32 cellular contexts compared by ENCODE assay signal in the genomic region with DNA sequence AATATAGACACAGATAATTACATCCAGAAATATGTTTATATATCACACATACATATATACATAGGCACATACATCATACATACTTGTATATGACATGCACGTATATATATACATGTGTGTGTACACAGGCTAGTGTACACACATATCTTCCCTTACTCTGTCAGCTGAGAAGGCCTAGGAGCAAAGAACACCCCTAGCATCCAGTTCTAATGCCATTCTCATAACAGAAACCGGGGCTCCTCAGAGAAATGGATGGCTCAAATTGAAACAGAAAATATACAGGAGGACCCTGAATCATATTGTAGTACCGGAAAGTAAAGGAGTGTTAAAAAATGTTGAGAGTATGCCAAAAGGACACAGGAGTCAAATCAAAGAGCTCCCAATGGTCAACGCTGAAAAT. TPM values are rescaled to one million over a fixed set of nuclear protein-coding genes. Genes with fewer than 3 reads are reported as not detected.
DNase-seq lines count a peak whose midpoint lies in the region; ATAC-seq, FAIRE-seq and TF ChIP-seq lines count a peak whose summit lies in the region.
"Had no signal": no experiment of that assay in that cellular context is flagged by ENCODE, and none has a peak within 500 bp of the region (broad histone marks: within the 10 kb centered on the region; RNA-seq: fewer than 3 reads in every experiment).

No MANE protein-coding gene starts in this region.

- peaks cover 53% of the 10 kb centered on the region for H3K4me1 ChIP-seq in SJSA1 (replicated peaks)

- H3K9me3 Mint-ChIP-seq in activated naive CD8-positive, alpha-beta T cell treated with anti-CD3 and anti-CD28 coated beads for 36 hours = no peaks in the 10 kb centered on the region
- H3K9me3 Mint-ChIP-seq in activated naive CD8-positive, alpha-beta T cell treated with anti-CD3 and anti-CD28 coated beads, Interleukin-2, amount 50 U/mL, for 24 hours = no peaks in the 10 kb centered on the region
- H3K9me3 Mint-ChIP-seq: activated T-helper 2 cell treated with anti-CD3 and anti-CD28 coated beads, Interferon-gamma antibody, Interleukin-2, Interleukin-4, amounts not matched to agents 10 μg/mL and 5 μg/mL and 100 μg/mL, durations not matched to agents 14 hours and 24 hours and 36 hours; central memory CD8-positive, alpha-beta T cell; memory B cell; T-helper 1 cell treated with Interleukin-12 subunit alpha and Interleukin-12 subunit beta and Interleukin-4 antibody, amounts not matched to agents 30 μg/mL and 1 μg/mL, for 36 hours had no signal

- no peak overlapping the region for H3K4me3 Mint-ChIP-seq in activated naive CD8-positive, alpha-beta T cell treated with anti-CD3 and anti-CD28 coated beads for 36 hours
- no peak overlapping the region for H3K4me3 Mint-ChIP-seq in activated naive CD8-positive, alpha-beta T cell treated with anti-CD3 and anti-CD28 coated beads, Interleukin-2, amount 50 U/mL, for 24 hours
- H3K4me3 Mint-ChIP-seq: activated naive CD8-positive, alpha-beta T cell; central memory CD8-positive, alpha-beta T cell; memory B cell; naive B cell; T-helper 1 cell treated with Interleukin-12 subunit alpha and Interleukin-12 subunit beta and Interleukin-4 antibody, amounts not matched to agents 30 μg/mL and 1 μg/mL, for 36 hours had no signal

- H3K4me3 ChIP-seq in SJSA1 = no peak overlapping the region
- H3K4me3 ChIP-seq: BLaER1 treated with 17β-estradiol and CSF1 and Interleukin-3, amounts not matched to agents 10 nM and 100 nM; dorsolateral prefrontal cortex; upper lobe of right lung had no signal

- no peak for DNase-seq in activated naive CD8-positive, alpha-beta T cell treated with anti-CD3 and anti-CD28 coated beads for 36 hours
- DNase-seq in activated naive CD8-positive, alpha-beta T cell treated with anti-CD3 and anti-CD28 coated beads, Interleukin-2, amount 50 U/mL, for 24 hours = no peak
- peak in 1 of 2 experiments; percentile 41 for DNase-seq in SJSA1 (ENCODE audit: low read depth in 1 of 2, low spot score in 2 of 2)
- DNase-seq in lung microvascular endothelial cell (ENCODE audit: low read depth in 2 of 2) = peak; percentile 26 to 36
- no peak for DNase-seq in GM12891 (ENCODE audit: insufficient read length, low spot score)
- no peak for DNase-seq in NCI-H748 (lab: John Stamatoyannopoulos, UW; ENCODE audit: unreplicated experiment)
- DNase-seq in HuH-7 (ENCODE audit: low spot score) = no peak
- DNase-seq: activated CD4-positive, alpha-beta T cell treated with anti-CD3 and anti-CD28 coated beads for 48 hours; DND-41; dorsolateral prefrontal cortex; head of caudate nucleus; KBM-7; left cardiac atrium; MM.1S; naive B cell; NCI-H1417 treated with DMSO at 0.1 percent for 48 hours; NCI-H446; Right ventricle myocardium superior; stimulated activated CD4-positive, alpha-beta T cell treated with anti-CD3 and anti-CD28 coated beads, Interleukin-2, amount 100 ng/mL, for 24 hours; substantia nigra; upper lobe of right lung had no signal

- peaks cover 8% of the 10 kb centered on the region for H3K27me3 Mint-ChIP-seq in activated naive CD8-positive, alpha-beta T cell treated with anti-CD3 and anti-CD28 coated beads for 36 hours
- H3K27me3 Mint-ChIP-seq in activated naive CD8-positive, alpha-beta T cell treated with anti-CD3 and anti-CD28 coated beads, Interleukin-2, amount 50 U/mL, for 24 hours = peaks cover 11% of the 10 kb centered on the region
- H3K27me3 Mint-ChIP-seq: activated naive CD8-positive, alpha-beta T cell had no signal

- ATAC-seq in activated naive CD8-positive, alpha-beta T cell treated with anti-CD3 and anti-CD28 coated beads, Interleukin-2, amount 50 U/mL, for 24 hours = no peak
- ATAC-seq in GM19351 (IDR thresholded peaks at IDR 0.05; ENCODE audit: unreplicated experiment) = no peak

- no peaks in the 10 kb centered on the region for H3K4me1 Mint-ChIP-seq in activated naive CD8-positive, alpha-beta T cell treated with anti-CD3 and anti-CD28 coated beads for 36 hours
- H3K4me1 Mint-ChIP-seq in activated naive CD8-positive, alpha-beta T cell treated with anti-CD3 and anti-CD28 coated beads, Interleukin-2, amount 50 U/mL, for 24 hours = no peaks in the 10 kb centered on the region
- H3K4me1 Mint-ChIP-seq: central memory CD8-positive, alpha-beta T cell; naive B cell had no signal

- no peaks in the 10 kb centered on the region for H3K27me3 ChIP-seq in SJSA1 (replicated peaks)
- H3K27me3 ChIP-seq: BLaER1 treated with 17β-estradiol and CSF1 and Interleukin-3, amounts not matched to agents 10 nM and 100 nM; dorsolateral prefrontal cortex; upper lobe of right lung had no signal

- no peaks in the 10 kb centered on the region for H3K36me3 Mint-ChIP-seq in activated naive CD8-positive, alpha-beta T cell treated with anti-CD3 and anti-CD28 coated beads for 36 hours
- no peaks in the 10 kb centered on the region for H3K36me3 Mint-ChIP-seq in activated naive CD8-positive, alpha-beta T cell treated with anti-CD3 and anti-CD28 coated beads, Interleukin-2, amount 50 U/mL, for 24 hours (ENCODE audit: low read depth)
- H3K36me3 Mint-ChIP-seq: activated naive CD8-positive, alpha-beta T cell; memory B cell; naive B cell had no signal

- H3K36me3 ChIP-seq in SJSA1 = no peaks in the 10 kb centered on the region
- H3K36me3 ChIP-seq: BLaER1 treated with 17β-estradiol and CSF1 and Interleukin-3, amounts not matched to agents 10 nM and 100 nM; upper lobe of right lung had no signal

- no peaks in the 10 kb centered on the region for H3K9me3 ChIP-seq in SJSA1 (replicated peaks)
- H3K9me3 ChIP-seq: Caco-2, upper lobe of right lung had no signal

- peak overlapping the region; percentile 100 for H3K27ac ChIP-seq in SJSA1
- H3K27ac ChIP-seq: dorsolateral prefrontal cortex, upper lobe of right lung had no signal

- no peak for FAIRE-seq in GM12891 (lab: Jason Lieb, UNC)
- FAIRE-seq: GM19239, small intestine had no signal

- no peak for TF ChIP-seq POLR2A in GM12891 (IDR thresholded peaks at IDR 0.05; ENCODE audit: low read depth, low read length)

- H3K27ac Mint-ChIP-seq in activated naive CD8-positive, alpha-beta T cell treated with anti-CD3 and anti-CD28 coated beads for 36 hours = peak overlapping the region; percentile 6
- H3K27ac Mint-ChIP-seq in activated naive CD8-positive, alpha-beta T cell treated with anti-CD3 and anti-CD28 coated beads, Interleukin-2, amount 50 U/mL, for 24 hours = no peak overlapping the region
- H3K27ac Mint-ChIP-seq: activated naive CD8-positive, alpha-beta T cell; activated T-helper 2 cell treated with anti-CD3 and anti-CD28 coated beads, Interferon-gamma antibody, Interleukin-2, Interleukin-4, amounts not matched to agents 10 μg/mL and 5 μg/mL and 100 μg/mL, durations not matched to agents 14 hours and 24 hours and 36 hours; memory B cell; T-helper 1 cell treated with Interleukin-12 subunit alpha and Interleukin-12 subunit beta and Interleukin-4 antibody, amounts not matched to agents 30 μg/mL and 1 μg/mL, for 36 hours had no signal

TF ChIP-seq in GM12891, 5 proteins besides CTCF, POLR2A, EP300 and RAD21:
- TF ChIP-seq POU2F2 (IDR thresholded peaks at IDR 0.05; ENCODE audit: low read depth, low read length) = no peak

RNA-seq across cellular contexts. Expression of gene HYI, which starts 19.7 kb away (rescaled TPM):
- 1 to 10 TPM; 4.3 to 5.6 TPM for total RNA-seq in activated naive CD8-positive, alpha-beta T cell treated with anti-CD3 and anti-CD28 coated beads for 36 hours
- total RNA-seq in SJSA1 (2014; rRNA removed; shearing (Covaris generic)) = 44.3 and 47.2 TPM in 2 replicates
- 80.0 and 147 TPM in 2 replicates for total RNA-seq in lung microvascular endothelial cell
- 7.6 TPM for polyA plus RNA-seq in GM12891 (2012; ENCODE audit: low read depth, missing spikeins)
- total RNA-seq: OCI-LY7 had no signal

RNA-seq across cellular contexts. Expression of gene PTPRF, which starts 57.2 kb away (rescaled TPM):
- total RNA-seq in activated naive CD8-positive, alpha-beta T cell treated with anti-CD3 and anti-CD28 coated beads for 36 hours = 1 to 10 TPM; 3.1 to 3.6 TPM
- total RNA-seq in SJSA1 (2014; rRNA removed; shearing (Covaris generic)) = 11.0 and 11.5 TPM in 2 replicates
- total RNA-seq in lung microvascular endothelial cell = 59.9 and 68.8 TPM in 2 replicates
- 2.8 TPM for polyA plus RNA-seq in GM12891 (2012; ENCODE audit: low read depth, missing spikeins)

Comparison
In these comparisons a context has a peak if more than half of its experiments do, and no peak if none do; other contexts are left out.
1. DNase-seq: peak in lung microvascular endothelial cell (2 of 2); none in activated naive CD8-positive, alpha-beta T cell treated with anti-CD3 and anti-CD28 coated beads for 36 hours (single experiment), activated naive CD8-positive, alpha-beta T cell treated with anti-CD3 and anti-CD28 coated beads, Interleukin-2, amount 50 U/mL, for 24 hours (single experiment), GM12891 (single experiment), NCI-H748 (single experiment) and HuH-7 (single experiment).